ENCODE assay signal across 5 cellular contexts in genomic region chr9:138212811-138213210, GRCh38.
DNase-seq lines count a peak whose midpoint lies in the region; ATAC-seq and TF ChIP-seq lines count a peak whose summit lies in the region.
"Not testable (repeated sequence)": the region's sequence is repeated elsewhere in the genome, so short reads cannot be mapped to it uniquely, and the experiment has no call there.

No MANE protein-coding gene starts in this region.

- not testable (repeated sequence) for H3K9ac ChIP-seq in endodermal cell (ENCODE audit: extremely low read depth, low read length, poor library complexity, severe bottlenecking)

- H3K36me3 ChIP-seq in endodermal cell (ENCODE audit: control insufficient read depth, insufficient read depth, low read length); neutrophil: not testable (repeated sequence)

- H3K9me3 Mint-ChIP-seq in chondrocyte (ENCODE audit: low read depth); endodermal cell: not testable (repeated sequence)

- DNase-seq in chondrocyte (ENCODE audit: low spot score) (peak; percentile 41), endodermal cell (peak; percentile 13), islet precursor cell (peak; percentile 13), sciatic nerve (ENCODE audit: low spot score) (peak; percentile 23)

- H3K27ac Mint-ChIP-seq in chondrocyte (ENCODE audit: unreplicated experiment); endodermal cell: not testable (repeated sequence)

- 40 to 89% methylated on average over 1 of the region's 3 CpGs for WGBS in endodermal cell (ENCODE audit: insufficient coverage in 1 of 2, insufficient read length in 1 of 2), 2 experiments

- not testable (repeated sequence) for H3K9me3 ChIP-seq in endodermal cell (ENCODE audit: control insufficient read depth, low read length); neutrophil

- not testable (repeated sequence) for ATAC-seq in sciatic nerve

- H3K27me3 Mint-ChIP-seq in chondrocyte (ENCODE audit: low read depth) = peaks cover 18% of the 10 kb centered on the region
- H3K27me3 Mint-ChIP-seq in endodermal cell (ENCODE audit: insufficient read depth) = peaks cover 22% of the 10 kb centered on the region

- H3K4me1 Mint-ChIP-seq in chondrocyte (ENCODE audit: low read depth) = not testable (repeated sequence)
- H3K4me1 Mint-ChIP-seq in endodermal cell = peaks cover 18% of the 10 kb centered on the region

- not testable (repeated sequence) for H3K27ac ChIP-seq in endodermal cell (ENCODE audit: low read depth, low read length)
- peak overlapping the region; percentile 87 for H3K27ac ChIP-seq in neutrophil

- H3K4me1 ChIP-seq in endodermal cell (ENCODE audit: control insufficient read depth, insufficient read depth, low read length) = not testable (repeated sequence)
- peaks cover 29 to 34% of the 10 kb centered on the region in 2 experiments for H3K4me1 ChIP-seq in neutrophil (ENCODE audit: control insufficient read depth in 1 of 2, insufficient read depth in 1 of 2, low read depth in 1 of 2, low read length in 1 of 2)

- H3K4me3 ChIP-seq in endodermal cell (ENCODE audit: low read length); neutrophil (ENCODE audit: low read depth in 1 of 2, low read length in 1 of 2): not testable (repeated sequence)

- intact Hi-C loops in sciatic nerve (cut with DNase I) = not testable (repeated sequence)

- H3K4me3 Mint-ChIP-seq in chondrocyte (ENCODE audit: unreplicated experiment); endodermal cell: not testable (repeated sequence)

- not testable (repeated sequence) for H3K27me3 ChIP-seq in endodermal cell (ENCODE audit: control insufficient read depth, insufficient read depth, low read length, poor library complexity, severe bottlenecking); neutrophil

- not testable (repeated sequence) for H3K36me3 Mint-ChIP-seq in chondrocyte (ENCODE audit: low read depth); endodermal cell (ENCODE audit: low read depth)

- not testable (repeated sequence) for TF ChIP-seq CTCF in chondrocyte (IDR thresholded peaks at IDR 0.05); endodermal cell (conservative IDR thresholded peaks at IDR 0.05); neutrophil (IDR thresholded peaks at IDR 0.05)
